Comparison of ENCODE assay signal across 19 cellular contexts in genomic region chr3:61277411-61277810, GRCh38. TPM values are rescaled to one million over a fixed set of nuclear protein-coding genes. Genes with fewer than 3 reads are reported as not detected.
DNase-seq lines count a peak whose midpoint lies in the region; ATAC-seq and TF ChIP-seq lines count a peak whose summit lies in the region.
"Had no signal": no experiment of that assay in that cellular context is flagged by ENCODE, and none has a peak within 500 bp of the region (broad histone marks: within the 10 kb centered on the region; RNA-seq: fewer than 3 reads in every experiment).

No MANE protein-coding gene starts in this region.

- H2AFZ ChIP-seq in OCI-LY3 (ENCODE audit: low read depth, low read length): no peak overlapping the region
- H2AFZ ChIP-seq: GM23248 had no signal

- DNase-seq in Caki2 (ENCODE audit: low read depth) (peak; percentile 31), kidney tubule cell (ENCODE audit: low spot score) (peak; percentile 61), DMS153 treated with DMSO at 0.1 percent for 48 hours (lab: John Stamatoyannopoulos, UW; ENCODE audit: unreplicated experiment) (no peak), SHP77 treated with DMSO at 0.1 percent for 48 hours (lab: John Stamatoyannopoulos, UW) (no peak), left cardiac atrium (no peak)
- DNase-seq: 8988T; ACHN; AML-193; BE2C; Calu3; CD4-positive, alpha-beta T cell; CD8-positive, alpha-beta memory T cell; DND-41; GM23248; H7; HCEC 1CT had no signal

- H3K4me2 ChIP-seq in OCI-LY3 (ENCODE audit: low read length): peak overlapping the region; percentile 13
- H3K4me2 ChIP-seq: A549; BLaER1 treated with 17β-estradiol and CSF1 and Interleukin-3, amounts not matched to agents 10 nM and 100 nM had no signal

- no peaks in the 10 kb centered on the region; the same call in 1 of the 2 replicates for H3K9me3 ChIP-seq in OCI-LY3 (ENCODE audit: insufficient read depth, low read length)
- H3K9me3 ChIP-seq: A549; BE2C; BLaER1 treated with 17β-estradiol and CSF1 and Interleukin-3, amounts not matched to agents 10 nM and 100 nM had no signal

- H3K4me1 ChIP-seq in OCI-LY3 (ENCODE audit: low read length): peaks cover 24% of the 10 kb centered on the region
- H3K4me1 ChIP-seq: A549; BE2C; BLaER1 treated with 17β-estradiol and CSF1 and Interleukin-3, amounts not matched to agents 10 nM and 100 nM had no signal

- no peak overlapping the region for H3K4me3 ChIP-seq in OCI-LY3 (ENCODE audit: low read length)
- H3K4me3 ChIP-seq: A549; BLaER1 treated with 17β-estradiol and CSF1 and Interleukin-3, amounts not matched to agents 10 nM and 100 nM; GM23248 had no signal

- TF ChIP-seq CTCF in OCI-LY3 (IDR thresholded peaks at IDR 0.05; ENCODE audit: low read depth, low read length): no peak

- intact Hi-C loops in left cardiac atrium (cut with DNase I): no loop called here

- no peaks in the 10 kb centered on the region for H3K27me3 ChIP-seq in OCI-LY3 (ENCODE audit: low read depth, low read length)
- H3K27me3 ChIP-seq: BE2C; BLaER1 treated with 17β-estradiol and CSF1 and Interleukin-3, amounts not matched to agents 10 nM and 100 nM had no signal

- H3K9ac ChIP-seq in OCI-LY3 (ENCODE audit: low read length): no peak overlapping the region
- H3K9ac ChIP-seq: BLaER1 treated with 17β-estradiol and CSF1 and Interleukin-3, amounts not matched to agents 10 nM and 100 nM; GM23248 had no signal

- H4K20me1 ChIP-seq in OCI-LY3 (ENCODE audit: insufficient read depth, low read length): no peaks in the 10 kb centered on the region
- H4K20me1 ChIP-seq: BLaER1 treated with 17β-estradiol and CSF1 and Interleukin-3, amounts not matched to agents 10 nM and 100 nM had no signal

- H3K36me3 ChIP-seq in OCI-LY3 (replicated peaks; ENCODE audit: low read depth, low read length): no peaks in the 10 kb centered on the region
- H3K36me3 ChIP-seq: BE2C; BLaER1 treated with 17β-estradiol and CSF1 and Interleukin-3, amounts not matched to agents 10 nM and 100 nM had no signal

- no peak overlapping the region for H3K27ac ChIP-seq in OCI-LY3 (ENCODE audit: low read length)
- H3K27ac ChIP-seq: A549; BLaER1 treated with 17β-estradiol and CSF1 and Interleukin-3, amounts not matched to agents 10 nM and 100 nM; GM23248 had no signal

- ATAC-seq in left cardiac atrium: no peak
- ATAC-seq: A549 had no signal

- no peaks in the 10 kb centered on the region for H3K79me2 ChIP-seq in OCI-LY3 (ENCODE audit: low read length)

- in situ Hi-C loops in Caki2 (cut with HindIII; ENCODE audit: low pct_unique_long_range_greater_than_20kb, low sequenced_read_pairs): no loop called here

RNA-seq across cellular contexts. Expression of gene FHIT, which starts 26.2 kb away (rescaled TPM):
- 0.35 and 4.8 TPM in 2 replicates for total RNA-seq in Caki2 (2014; rRNA removed; shearing (Covaris generic); ENCODE audit: low replicate concordance)
- 10 to 100 TPM in 1 of 2 donors, 1 to 10 TPM in 1; 8.7 to 12.7 TPM for total RNA-seq in left cardiac atrium

Comparison
In these comparisons a context has a peak if more than half of its experiments do, and no peak if none do; other contexts are left out.
1. DNase-seq: peak in Caki2 (single experiment) and kidney tubule cell (single experiment); none in DMS153 treated with DMSO at 0.1 percent for 48 hours (single experiment), SHP77 treated with DMSO at 0.1 percent for 48 hours (single experiment) and left cardiac atrium (single experiment).